In genomic region chr5:168301593-168302388, GRCh38 we compare ENCODE assay signal across 12 cellular contexts. TPM values are rescaled to one million over a fixed set of nuclear protein-coding genes. Genes with fewer than 3 reads are reported as not detected.
DNase-seq lines count a peak whose midpoint lies in the region; ATAC-seq and TF ChIP-seq lines count a peak whose summit lies in the region.
"Had no signal": no experiment of that assay in that cellular context is flagged by ENCODE, and none has a peak within 500 bp of the region (broad histone marks: within the 10 kb centered on the region; RNA-seq: fewer than 3 reads in every experiment).

No MANE protein-coding gene starts in this region.

- no peak overlapping the region for H2AK9ac ChIP-seq in IMR-90 (replicated peaks; ENCODE audit: low read depth, low read length, poor library complexity)

- TF ChIP-seq RAD21 in IMR-90 (IDR thresholded peaks at IDR 0.05; ENCODE audit: low read length) = no peak

- H4K20me1 ChIP-seq in IMR-90 (ENCODE audit: insufficient read depth, low read length) = no peaks in the 10 kb centered on the region

- POLR2A ChIA-PET in IMR-90 (lab: Charles Lee; ENCODE audit: unreplicated experiment) = no interaction called here

- H3K14ac ChIP-seq in IMR-90 (replicated peaks; ENCODE audit: low read depth, low read length) (no peak overlapping the region), mesenchymal stem cell (ENCODE audit: low read length in 2 of 2) (no peak overlapping the region)

- no peaks in the 10 kb centered on the region for H3K36me3 ChIP-seq in IMR-90 (ENCODE audit: control insufficient read depth, insufficient read depth, low read length)
- no peaks in the 10 kb centered on the region for H3K36me3 ChIP-seq in body of pancreas (replicated peaks in 1 of 2; ENCODE audit: insufficient read depth in 1 of 2, low read depth in 2 of 2)
- H3K36me3 ChIP-seq in mesenchymal stem cell (ENCODE audit: control insufficient read depth in 1 of 2, insufficient read depth in 2 of 2, low read depth in 1 of 2, low read length in 2 of 2) = no peaks in the 10 kb centered on the region
- no peaks in the 10 kb centered on the region for H3K36me3 ChIP-seq in H7 (replicated peaks; ENCODE audit: control insufficient read depth, insufficient read depth, low read length)
- H3K36me3 ChIP-seq: heart right ventricle had no signal

- no peak overlapping the region for H4K5ac ChIP-seq in IMR-90 (ENCODE audit: low read depth, low read length)

- no peak overlapping the region for H2BK15ac ChIP-seq in IMR-90 (ENCODE audit: low read depth, low read length)
- no peak overlapping the region for H2BK15ac ChIP-seq in mesenchymal stem cell (ENCODE audit: low read depth, poor library complexity, severe bottlenecking)

- H3K4me1 ChIP-seq in IMR-90 (ENCODE audit: control insufficient read depth, insufficient read depth, low read length) (peaks cover 8% of the 10 kb centered on the region), body of pancreas (peaks cover 96% of the 10 kb centered on the region), mesenchymal stem cell (ENCODE audit: control insufficient read depth, insufficient read depth, low read depth, low read length) (peaks cover 11% of the 10 kb centered on the region)
- H3K4me1 ChIP-seq: heart right ventricle had no signal

- no peak overlapping the region for H2BK5ac ChIP-seq in IMR-90 (ENCODE audit: low read depth, low read length, poor library complexity, severe bottlenecking)
- no peak overlapping the region for H2BK5ac ChIP-seq in mesenchymal stem cell (ENCODE audit: low read depth, low read length, poor library complexity, severe bottlenecking)

- H4K8ac ChIP-seq in IMR-90 (ENCODE audit: low read depth in 2 of 2, low read length in 2 of 2) = no peak overlapping the region
- H4K8ac ChIP-seq in mesenchymal stem cell (ENCODE audit: low read length) = no peak overlapping the region

- BruUV-seq in IMR-90 (replicated peaks; lab: Mats Ljungman, UMichigan) = no TSS peak

- no peak overlapping the region for H2AK5ac ChIP-seq in IMR-90 (ENCODE audit: low read depth, low read length)
- peak overlapping the region; percentile 29 for H2AK5ac ChIP-seq in mesenchymal stem cell (ENCODE audit: low read length, severe bottlenecking)

- CTCF ChIA-PET in IMR-90 (lab: Yijun Ruan, JAX) = no interaction called here

- no peak overlapping the region for H2BK120ac ChIP-seq in IMR-90 (ENCODE audit: low read depth, low read length)
- H2BK120ac ChIP-seq in mesenchymal stem cell (ENCODE audit: low read depth, low read length) = no peak overlapping the region

- no peak overlapping the region for H2BK12ac ChIP-seq in mesenchymal stem cell (ENCODE audit: low read length in 2 of 2)

- H3K4me2 ChIP-seq in IMR-90 (ENCODE audit: low read depth, low read length) (no peak overlapping the region), mesenchymal stem cell (ENCODE audit: low read length, poor library complexity, severe bottlenecking) (no peak overlapping the region)

- no peak overlapping the region for H3K23ac ChIP-seq in IMR-90 (ENCODE audit: low read depth, low read length)
- no peak overlapping the region for H3K23ac ChIP-seq in mesenchymal stem cell (ENCODE audit: low read length in 2 of 2)

- H3K9me3 ChIP-seq in IMR-90 (ENCODE audit: control insufficient read depth, insufficient read depth, low read length) (no peaks in the 10 kb centered on the region), body of pancreas (no peaks in the 10 kb centered on the region), mesenchymal stem cell (ENCODE audit: control insufficient read depth, low read length) (no peaks in the 10 kb centered on the region)
- H3K9me3 ChIP-seq: heart right ventricle had no signal

- H3K27me3 ChIP-seq in IMR-90 (ENCODE audit: control insufficient read depth, insufficient read depth, low read length) (no peaks in the 10 kb centered on the region), body of pancreas (no peaks in the 10 kb centered on the region), mesenchymal stem cell (ENCODE audit: control insufficient read depth in 1 of 2, insufficient read depth in 1 of 2, low read length in 2 of 2) (no peaks in the 10 kb centered on the region), H7 (ENCODE audit: control insufficient read depth, insufficient read depth, low read length) (no peaks in the 10 kb centered on the region)

- H3K4ac ChIP-seq in IMR-90 (ENCODE audit: low read depth, low read length) = no peak overlapping the region
- H3K4ac ChIP-seq in mesenchymal stem cell (ENCODE audit: low read depth in 1 of 2, low read length in 2 of 2) = no peak overlapping the region

- ATAC-seq in IMR-90 (ENCODE audit: low read depth) (peak; percentile 49; the same call in 1 of the 2 replicates), body of pancreas (peak; percentile 78), GM19397 (IDR thresholded peaks at IDR 0.05; ENCODE audit: unreplicated experiment) (no peak)

- H3K4me3 ChIP-seq in IMR-90 (ENCODE audit: insufficient read depth, low read depth, low read length) (no peak overlapping the region), body of pancreas (no peak overlapping the region), mesenchymal stem cell (ENCODE audit: insufficient read depth in 1 of 2, low read depth in 1 of 2, low read length in 2 of 2) (no peak overlapping the region), lower leg skin (ENCODE audit: low read depth, poor library complexity, severe bottlenecking) (no peak overlapping the region), H7 (ENCODE audit: insufficient read depth, low read depth, low read length) (no peak overlapping the region)
- H3K4me3 ChIP-seq: heart right ventricle, skin epidermis had no signal

- WGBS in IMR-90 (ENCODE audit: extremely low coverage in 2 of 2, insufficient read length in 1 of 2), 2 experiments = 100% methylated on average over 1 of the region's 10 CpGs; no CpG with 5 or more reads in 1 of the 2 experiments
- WGBS in body of pancreas, 2 donors = 37 to 43% methylated on average over 10 of the region's 10 CpGs
- WGBS in mesenchymal stem cell = 74% methylated on average over 10 of the region's 10 CpGs
- WGBS in lower leg skin, 2 donors = 62 to 63% methylated on average over 10 of the region's 10 CpGs

- H2BK20ac ChIP-seq in IMR-90 (ENCODE audit: low read depth, low read length) = peak overlapping the region; percentile 20; the same call in 1 of the 2 replicates

- intact Hi-C loops in IMR-90 (cut with micrococcal nuclease) (no loop called here), body of pancreas (cut with DNase I) (no loop called here), lower leg skin (cut with DNase I; ENCODE audit: low total_unique reads) (no loop called here)

- H3K27ac ChIP-seq in IMR-90 (ENCODE audit: insufficient read depth, low read length) (no peak overlapping the region), body of pancreas (peak overlapping the region; percentile 25 to 78 (median 56)), mesenchymal stem cell (ENCODE audit: low read length, poor library complexity, severe bottlenecking) (no peak overlapping the region)
- H3K27ac ChIP-seq: heart right ventricle, skin epidermis had no signal

- peaks cover 3% of the 10 kb centered on the region for H3K9me1 ChIP-seq in IMR-90 (ENCODE audit: insufficient read depth, low read length)

- H3K79me1 ChIP-seq in IMR-90 (ENCODE audit: low read depth in 1 of 2, low read length in 2 of 2) (peaks cover 30 to 40% of the 10 kb centered on the region in 2 experiments), mesenchymal stem cell (replicated peaks; ENCODE audit: low read length, poor library complexity, severe bottlenecking) (peaks cover 6% of the 10 kb centered on the region)

- TF ChIP-seq POLR2A in IMR-90 (IDR thresholded peaks at IDR 0.05; ENCODE audit: low read depth, low read length) (no peak), body of pancreas (IDR thresholded peaks at IDR 0.05) (peak in 1 of 3 donors; percentile 13), lower leg skin (IDR thresholded peaks at IDR 0.05) (no peak)

- in situ Hi-C loops in IMR-90 (cut with MboI; ENCODE audit: low sequenced_read_pairs) = no loop called here

- H2AFZ ChIP-seq in IMR-90 (replicated peaks; ENCODE audit: low read length, poor library complexity) = peak overlapping the region; percentile 14
- no peak overlapping the region for H2AFZ ChIP-seq in mesenchymal stem cell (ENCODE audit: low read depth, low read length)

- H3K56ac ChIP-seq in IMR-90 (ENCODE audit: extremely low read depth, insufficient read depth, low read length) = no peak overlapping the region

- no peak overlapping the region for H4K91ac ChIP-seq in IMR-90 (ENCODE audit: insufficient read depth, low read depth, low read length)
- no peak overlapping the region for H4K91ac ChIP-seq in mesenchymal stem cell (ENCODE audit: low read length)

- dilution Hi-C loops in IMR-90 (cut with HindIII; ENCODE audit: low sequenced_read_pairs, unreplicated experiment) = no loop called here

- TF ChIP-seq CTCF in IMR-90 (conservative IDR thresholded peaks at IDR 0.05; ENCODE audit: low read depth, low read length) (no peak), body of pancreas (IDR thresholded peaks at IDR 0.05) (no peak), lower leg skin (IDR thresholded peaks at IDR 0.05) (no peak)

- no peak overlapping the region for H3K18ac ChIP-seq in IMR-90 (ENCODE audit: low read depth, low read length)
- no peak overlapping the region for H3K18ac ChIP-seq in mesenchymal stem cell (ENCODE audit: low read depth in 1 of 2, low read length in 2 of 2)

- H3K9ac ChIP-seq in IMR-90 (ENCODE audit: low read depth, low read length) (no peak overlapping the region), mesenchymal stem cell (ENCODE audit: low read length) (no peak overlapping the region)

- peak; percentile 9 for DNase-seq in COLO668 (lab: John Stamatoyannopoulos, UW; ENCODE audit: unreplicated experiment)
- no peak for DNase-seq in IMR-90
- peak; percentile 55 to 72 (median 67) for DNase-seq in body of pancreas
- DNase-seq in mesenchymal stem cell = no peak
- no peak for DNase-seq in lower leg skin (ENCODE audit: low spot score in 2 of 2)
- no peak for DNase-seq in H7
- DNase-seq in middle frontal gyrus (ENCODE audit: extremely low spot score, low spot score) = no peak
- DNase-seq: effector memory CD4-positive, alpha-beta T cell; heart right ventricle; NCI-H2029 treated with DMSO at 0.1 percent for 48 hours had no signal

TF ChIP-seq in IMR-90, 13 proteins besides CTCF, POLR2A, EP300 and RAD21 (continues in another document):
- TF ChIP-seq MXI1 (IDR thresholded peaks at IDR 0.05; ENCODE audit: borderline replicate concordance, low read depth, low read length) (no peak), FOS (IDR thresholded peaks at IDR 0.05; ENCODE audit: low read depth, low read length) (no peak)

RNA-seq across cellular contexts. Expression of gene WWC1, which starts 10.3 kb away (rescaled TPM):
- total RNA-seq in IMR-90 (2012; rRNA removed) (9.1 and 10.3 TPM in 2 replicates), body of pancreas (10 to 100 TPM; 40.0 to 49.4 TPM), lower leg skin (10 to 100 TPM; 23.5 to 57.0 (median 30.0) TPM)
- 10.1 and 10.3 TPM in 2 replicates for polyA plus RNA-seq in IMR-90 (2012; rRNA removed)
- 6.8 TPM in 2 replicates for polyA plus RNA-seq in IMR-90 (2012; cell fraction: cytosol; rRNA removed)
- polyA plus RNA-seq in IMR-90 (2012; cell fraction: nucleus; rRNA removed; ENCODE audit: low replicate concordance) = 5.9 and 8.3 TPM in 2 replicates
- polyA plus RNA-seq in mesenchymal stem cell (2013, experiment 1 of 2) = 0.87 TPM
- polyA plus RNA-seq in mesenchymal stem cell (2013, experiment 2 of 2) = 0.82 TPM
- 11.8 and 15.5 TPM in 2 replicates for total RNA-seq in H7 (2014; rRNA removed; shearing (Covaris generic))

Comparison
In these comparisons a context has a peak if more than half of its experiments do, and no peak if none do; other contexts are left out.
1. DNase-seq: peak in COLO668 (single experiment) and body of pancreas (4 of 4); none in IMR-90 (single experiment), mesenchymal stem cell (single experiment), lower leg skin (0 of 2), H7 (single experiment) and middle frontal gyrus (single experiment).
2. H3K27ac ChIP-seq: peak in body of pancreas (4 of 4); none in IMR-90 (single experiment) and mesenchymal stem cell (single experiment).